In the genomic region with DNA sequence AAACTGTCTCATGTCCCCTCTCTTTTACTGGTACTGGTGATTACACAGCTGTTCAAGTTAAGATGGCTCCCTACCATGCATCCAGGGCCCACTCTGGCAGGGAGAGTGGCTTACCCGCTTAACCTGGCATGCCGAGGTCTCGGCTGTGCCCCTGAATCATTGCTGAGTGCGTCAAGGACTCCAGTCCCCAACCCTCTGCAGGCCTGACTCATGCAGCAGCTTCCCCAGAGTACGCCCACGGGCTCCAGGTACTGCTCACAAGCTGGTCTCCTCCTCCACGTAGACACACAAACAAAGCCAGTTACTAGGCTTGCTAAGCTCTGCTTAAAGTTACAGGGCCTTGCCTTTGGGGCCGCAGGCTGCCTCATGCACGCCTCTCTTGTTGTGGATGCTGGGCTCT, we compare ENCODE assay signal across 8 cellular contexts.
DNase-seq lines count a peak whose midpoint lies in the region; ATAC-seq and TF ChIP-seq lines count a peak whose summit lies in the region.

No MANE protein-coding gene starts in this region.

- TF ChIP-seq POLR2A in uterus (IDR thresholded peaks at IDR 0.05) = no peak
- TF ChIP-seq POLR2A in body of pancreas (IDR thresholded peaks at IDR 0.05) = no peak

- H3K4me1 ChIP-seq in uterus (no peaks in the 10 kb centered on the region), body of pancreas (no peaks in the 10 kb centered on the region)

- TF ChIP-seq CTCF in uterus (IDR thresholded peaks at IDR 0.05) (no peak), GM20000 (IDR thresholded peaks at IDR 0.05; ENCODE audit: extremely low read depth, missing control alignments) (no peak), body of pancreas (IDR thresholded peaks at IDR 0.05) (no peak)

- H3K4me3 ChIP-seq in uterus = no peak overlapping the region
- H3K4me3 ChIP-seq in body of pancreas = no peak overlapping the region

- H3K27ac ChIP-seq in uterus (peak overlapping the region; percentile 24 to 42), body of pancreas (no peak overlapping the region)

- H3K27me3 ChIP-seq in uterus = no peaks in the 10 kb centered on the region
- H3K27me3 ChIP-seq in body of pancreas = no peaks in the 10 kb centered on the region

- H3K36me3 ChIP-seq in uterus (no peaks in the 10 kb centered on the region), body of pancreas (replicated peaks in 1 of 2; ENCODE audit: insufficient read depth in 1 of 2, low read depth in 2 of 2) (no peaks in the 10 kb centered on the region)

- peak; percentile 93 for DNase-seq in stimulated activated naive CD4-positive, alpha-beta T cell treated with Interleukin-2 at 50 U/mL for 16 hours (lab: John Stamatoyannopoulos, UW)
- no peak for DNase-seq in stimulated activated naive CD4-positive, alpha-beta T cell (lab: John Stamatoyannopoulos, UW)
- peak; percentile 87 to 93 for DNase-seq in activated naive CD4-positive, alpha-beta T cell treated with anti-CD3 and anti-CD28 coated beads, Interleukin-2, amount 50 U/mL, for 72 hours (ENCODE audit: low spot score in 2 of 2)
- DNase-seq in non-pigmented ciliary epithelial cell (ENCODE audit: low read depth) (peak; percentile 89), uterus (peak; percentile 32 to 66), T1000 (lab: John Stamatoyannopoulos, UW) (no peak), GM20000 (ENCODE audit: low spot score) (no peak), body of pancreas (no peak)

- H3K9me3 ChIP-seq in uterus (no peaks in the 10 kb centered on the region), body of pancreas (no peaks in the 10 kb centered on the region)

- peaks cover 18 to 34% of the 10 kb centered on the region in 2 donors for H3K9me3 Mint-ChIP-seq in activated naive CD4-positive, alpha-beta T cell treated with anti-CD3 and anti-CD28 coated beads, Interleukin-2, amount 50 U/mL, for 72 hours

- H3K36me3 Mint-ChIP-seq in activated naive CD4-positive, alpha-beta T cell treated with anti-CD3 and anti-CD28 coated beads, Interleukin-2, amount 50 U/mL, for 72 hours = peaks cover 14 to 48% of the 10 kb centered on the region in 2 donors

- H3K27ac Mint-ChIP-seq in activated naive CD4-positive, alpha-beta T cell treated with anti-CD3 and anti-CD28 coated beads, Interleukin-2, amount 50 U/mL, for 72 hours = peak overlapping the region; percentile 98 to 100

- intact Hi-C loops in uterus (cut with DNase I; ENCODE audit: low total_unique reads) (no loop called here), body of pancreas (cut with DNase I) (no loop called here)

- WGBS in body of pancreas, 2 donors = 87 to 95% methylated on average over 7 to 9 of the region's 9 CpGs

- ATAC-seq in activated naive CD4-positive, alpha-beta T cell treated with anti-CD3 and anti-CD28 coated beads, Interleukin-2, amount 50 U/mL, for 72 hours = peak; percentile 87 to 88
- ATAC-seq in body of pancreas = no peak

Comparison
In these comparisons a context has a peak if more than half of its experiments do, and no peak if none do; other contexts are left out.
1. DNase-seq: peak in stimulated activated naive CD4-positive, alpha-beta T cell treated with Interleukin-2 at 50 U/mL for 16 hours (single experiment), activated naive CD4-positive, alpha-beta T cell treated with anti-CD3 and anti-CD28 coated beads, Interleukin-2, amount 50 U/mL, for 72 hours (2 of 2), non-pigmented ciliary epithelial cell (single experiment) and uterus (2 of 2); none in stimulated activated naive CD4-positive, alpha-beta T cell (0 of 6), T1000 (single experiment), GM20000 (single experiment) and body of pancreas (0 of 4).
2. H3K27ac ChIP-seq: peak in uterus (2 of 2); none in body of pancreas (0 of 4).